In the genomic region with DNA sequence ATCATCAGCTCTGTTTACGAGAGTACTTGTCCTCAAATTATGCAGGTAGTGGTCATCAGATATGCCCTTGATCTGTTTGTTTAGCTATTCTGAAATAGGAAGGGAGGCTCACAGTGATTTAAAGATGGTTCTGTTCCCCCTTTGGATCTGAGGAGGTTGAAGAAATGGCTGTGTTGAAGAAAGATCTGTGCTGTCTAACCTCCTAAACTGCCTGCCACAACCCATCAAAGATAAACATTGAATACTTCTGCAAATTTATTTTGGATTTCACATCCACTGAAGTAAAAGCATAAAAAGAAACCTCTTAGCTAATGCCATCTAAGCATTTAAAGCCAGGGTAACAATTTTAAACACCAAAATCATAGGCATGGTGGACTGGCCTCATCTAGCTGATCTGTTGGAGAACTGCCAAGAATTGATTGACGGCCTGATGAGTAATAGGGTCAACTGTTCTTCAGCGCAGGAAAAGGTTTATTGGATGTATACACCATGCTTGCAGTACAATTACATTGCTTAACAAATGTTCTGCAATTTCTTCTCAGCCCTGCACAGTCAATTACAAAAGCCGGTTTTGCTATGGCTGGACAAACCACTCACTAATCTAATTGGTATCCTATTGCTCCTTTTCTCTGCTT, we compare ENCODE assay signal across 30 cellular contexts.
DNase-seq lines count a peak whose midpoint lies in the region; ATAC-seq, FAIRE-seq and TF ChIP-seq lines count a peak whose summit lies in the region.
"Had no signal": no experiment of that assay in that cellular context is flagged by ENCODE, and none has a peak within 500 bp of the region (broad histone marks: within the 10 kb centered on the region; RNA-seq: fewer than 3 reads in every experiment).

No MANE protein-coding gene starts in this region.

- H3F3A ChIP-seq in PC-3 (ENCODE audit: low read length, unreplicated experiment): no peaks in the 10 kb centered on the region

- H3K9me3 ChIP-seq in HEK293 (ENCODE audit: control insufficient read depth, insufficient read depth, low read depth, low read length) (no peaks in the 10 kb centered on the region; the same call in 1 of the 2 replicates), PC-3 (ENCODE audit: low read length) (no peaks in the 10 kb centered on the region)

- H2AFZ ChIP-seq in PC-3 (ENCODE audit: low read length): no peak overlapping the region
- H2AFZ ChIP-seq: PC-9 had no signal

- POLR2A ChIA-PET in HEK293 (lab: Yijun Ruan, JAX): no interaction called here
- POLR2A ChIA-PET in PC-3 (lab: Charles Lee; ENCODE audit: unreplicated experiment): no interaction called here

- H3K9ac ChIP-seq in PC-3 (ENCODE audit: low read length): no peak overlapping the region

- no TSS peak for BruUV-seq in PC-3 (replicated peaks; lab: Mats Ljungman, UMichigan)

- no peaks in the 10 kb centered on the region for H3K79me2 ChIP-seq in PC-3 (ENCODE audit: low read length)

- CTCF ChIA-PET in HEK293 (lab: Yijun Ruan, JAX) (no interaction called here), PC-3 (lab: Charles Lee) (no interaction called here)

- no peaks in the 10 kb centered on the region for H4K20me1 ChIP-seq in PC-3 (ENCODE audit: low read length)

- H3K27ac ChIP-seq in HEK293 (ENCODE audit: extremely low read depth, low read depth, low read length): no peak overlapping the region
- H3K27ac ChIP-seq in PC-3 (ENCODE audit: low read length): peak overlapping the region; percentile 37
- H3K27ac ChIP-seq: PC-9, thoracic aorta had no signal

- ATAC-seq in PC-3: peak; percentile 76
- ATAC-seq in HG02798 (IDR thresholded peaks at IDR 0.05; ENCODE audit: poor library complexity, unreplicated experiment): no peak
- ATAC-seq: activated naive CD4-positive, alpha-beta T cell treated with anti-CD3 and anti-CD28 coated beads, Interleukin-2, amount 50 U/mL, for 72 hours; activated T-helper 17 cell treated with anti-CD3 and anti-CD28 coated beads, Interleukin-2, amount 50 U/mL, for 72 hours; left cardiac atrium had no signal

- TF ChIP-seq CTCF in HEK293 (tag by site-specific recombination; IDR thresholded peaks at IDR 0.05) (no peak), PC-3 (conservative IDR thresholded peaks at IDR 0.05; ENCODE audit: low read depth, low read length) (no peak), fibroblast of mammary gland (conservative IDR thresholded peaks at IDR 0.05; ENCODE audit: control insufficient read depth, insufficient read depth, low read depth, low read length) (no peak)

- FAIRE-seq in urothelium cell line (lab: Jason Lieb, UNC): no peak
- FAIRE-seq: GM19239 had no signal

- no peaks in the 10 kb centered on the region for H3K9me2 ChIP-seq in PC-3 (replicated peaks; ENCODE audit: low read length)

- H3K27me3 ChIP-seq in PC-3 (ENCODE audit: low read length): no peaks in the 10 kb centered on the region

- H3K36me3 ChIP-seq in HEK293 (ENCODE audit: control insufficient read depth in 2 of 2, insufficient read depth in 1 of 2, low read length in 2 of 2) (peaks cover 19 to 87% of the 10 kb centered on the region in 2 experiments), PC-3 (ENCODE audit: low read depth, low read length) (no peaks in the 10 kb centered on the region)

- no peaks in the 10 kb centered on the region for H3K4me1 ChIP-seq in HEK293 (ENCODE audit: control insufficient read depth, insufficient read depth, low read length)
- H3K4me1 ChIP-seq in PC-3 (ENCODE audit: insufficient read depth, low read length): peaks cover 8% of the 10 kb centered on the region

- H3K4me2 ChIP-seq in PC-3 (ENCODE audit: low read length): 0 out of 2 replicates have a peak overlapping the region, but pooled peaks have one; percentile 16
- H3K4me2 ChIP-seq: PC-9 had no signal

- intact Hi-C loops in PC-3 (cut with micrococcal nuclease): no loop called here

- DNase-seq in COLO668 (lab: John Stamatoyannopoulos, UW; ENCODE audit: unreplicated experiment) (peak; percentile 32), PC-3 (peak; percentile 79), fibroblast of mammary gland (ENCODE audit: low read depth) (peak; percentile 25), urothelium cell line (ENCODE audit: low spot score) (no peak), NCI-H524 treated with DMSO at 0.1 percent for 48 hours (lab: John Stamatoyannopoulos, UW) (no peak)
- DNase-seq: activated CD4-positive, alpha-beta T cell treated with anti-CD3 and anti-CD28 coated beads, Interleukin-2, amount 50 U/mL, for 48 hours; activated CD4-positive, CD25-positive, alpha-beta regulatory T cell; activated CD8-positive, alpha-beta memory T cell treated with anti-CD3 and anti-CD28 coated beads, Interleukin-2, amount 50 U/mL, for 4 hours; aorta; C1 segment of cervical spinal cord; central memory CD4-positive, alpha-beta T cell; head of caudate nucleus; HFFc6; IMR-90; left cardiac atrium; mesendoderm; naive B cell; NCI-H2171 treated with DMSO at 0.1 percent for 48 hours; NCI-H526 treated with DMSO at 0.1 percent for 48 hours; nucleus accumbens; PC-9; SHP77 treated with DMSO at 0.1 percent for 48 hours; stimulated activated CD4-positive, alpha-beta T cell treated with anti-CD3 and anti-CD28 coated beads, Interleukin-2, amount 100 ng/mL, for 48 hours; stimulated activated naive CD4-positive, alpha-beta T cell had no signal

- H3K4me3 ChIP-seq in HEK293 (ENCODE audit: low read depth, low read length): no peak overlapping the region
- H3K4me3 ChIP-seq in PC-3 (ENCODE audit: low read length): no peak overlapping the region
- H3K4me3 ChIP-seq in fibroblast of mammary gland (ENCODE audit: control insufficient read depth, low read depth, low read length): no peak overlapping the region
- H3K4me3 ChIP-seq: PC-9, thoracic aorta had no signal

TF ChIP-seq in HEK293, 187 proteins besides CTCF, POLR2A, EP300 and RAD21 (continues in another document):
- TF ChIP-seq TRIM28 (IDR thresholded peaks at IDR 0.05; ENCODE audit: borderline replicate concordance, low read length) (peak; percentile 39; the same call in 1 of the 2 replicates), ZNF133 (tag by site-specific recombination; IDR thresholded peaks at IDR 0.05) (no peak), OVOL3 (tag by site-specific recombination; IDR thresholded peaks at IDR 0.05) (no peak), ZNF660 (tag by site-specific recombination; IDR thresholded peaks at IDR 0.05) (peak; percentile 52; the same call in 1 of the 2 replicates), ZNF19 (tag by site-specific recombination; IDR thresholded peaks at IDR 0.05; ENCODE audit: low read depth) (no peak), YY2 (tag by site-specific recombination; IDR thresholded peaks at IDR 0.05) (no peak), SP7 (tag by site-specific recombination; IDR thresholded peaks at IDR 0.05) (no peak), ZNF423 (tag by site-specific recombination; IDR thresholded peaks at IDR 0.05) (no peak), ZFHX2 (tag by site-specific recombination; conservative IDR thresholded peaks at IDR 0.05) (no peak)
- TF ChIP-seq, protein P1, sequence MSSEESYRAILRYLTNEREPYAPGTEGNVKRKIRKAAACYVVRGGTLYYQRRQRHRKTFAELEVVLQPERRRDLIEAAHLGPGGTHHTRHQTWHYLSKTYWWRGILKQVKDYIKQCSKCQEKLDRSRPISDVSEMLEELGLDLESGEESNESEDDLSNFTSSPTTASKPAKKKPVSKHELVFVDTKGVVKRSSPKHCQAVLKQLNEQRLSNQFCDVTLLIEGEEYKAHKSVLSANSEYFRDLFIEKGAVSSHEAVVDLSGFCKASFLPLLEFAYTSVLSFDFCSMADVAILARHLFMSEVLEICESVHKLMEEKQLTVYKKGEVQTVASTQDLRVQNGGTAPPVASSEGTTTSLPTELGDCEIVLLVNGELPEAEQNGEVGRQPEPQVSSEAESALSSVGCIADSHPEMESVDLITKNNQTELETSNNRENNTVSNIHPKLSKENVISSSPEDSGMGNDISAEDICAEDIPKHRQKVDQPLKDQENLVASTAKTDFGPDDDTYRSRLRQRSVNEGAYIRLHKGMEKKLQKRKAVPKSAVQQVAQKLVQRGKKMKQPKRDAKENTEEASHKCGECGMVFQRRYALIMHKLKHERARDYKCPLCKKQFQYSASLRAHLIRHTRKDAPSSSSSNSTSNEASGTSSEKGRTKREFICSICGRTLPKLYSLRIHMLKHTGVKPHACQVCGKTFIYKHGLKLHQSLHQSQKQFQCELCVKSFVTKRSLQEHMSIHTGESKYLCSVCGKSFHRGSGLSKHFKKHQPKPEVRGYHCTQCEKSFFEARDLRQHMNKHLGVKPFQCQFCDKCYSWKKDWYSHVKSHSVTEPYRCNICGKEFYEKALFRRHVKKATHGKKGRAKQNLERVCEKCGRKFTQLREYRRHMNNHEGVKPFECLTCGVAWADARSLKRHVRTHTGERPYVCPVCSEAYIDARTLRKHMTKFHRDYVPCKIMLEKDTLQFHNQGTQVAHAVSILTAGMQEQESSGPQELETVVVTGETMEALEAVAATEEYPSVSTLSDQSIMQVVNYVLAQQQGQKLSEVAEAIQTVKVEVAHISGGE (tag by site-specific recombination; conservative IDR thresholded peaks at IDR 0.05; ENCODE audit: low read depth): no peak
- TF ChIP-seq, protein P2, sequence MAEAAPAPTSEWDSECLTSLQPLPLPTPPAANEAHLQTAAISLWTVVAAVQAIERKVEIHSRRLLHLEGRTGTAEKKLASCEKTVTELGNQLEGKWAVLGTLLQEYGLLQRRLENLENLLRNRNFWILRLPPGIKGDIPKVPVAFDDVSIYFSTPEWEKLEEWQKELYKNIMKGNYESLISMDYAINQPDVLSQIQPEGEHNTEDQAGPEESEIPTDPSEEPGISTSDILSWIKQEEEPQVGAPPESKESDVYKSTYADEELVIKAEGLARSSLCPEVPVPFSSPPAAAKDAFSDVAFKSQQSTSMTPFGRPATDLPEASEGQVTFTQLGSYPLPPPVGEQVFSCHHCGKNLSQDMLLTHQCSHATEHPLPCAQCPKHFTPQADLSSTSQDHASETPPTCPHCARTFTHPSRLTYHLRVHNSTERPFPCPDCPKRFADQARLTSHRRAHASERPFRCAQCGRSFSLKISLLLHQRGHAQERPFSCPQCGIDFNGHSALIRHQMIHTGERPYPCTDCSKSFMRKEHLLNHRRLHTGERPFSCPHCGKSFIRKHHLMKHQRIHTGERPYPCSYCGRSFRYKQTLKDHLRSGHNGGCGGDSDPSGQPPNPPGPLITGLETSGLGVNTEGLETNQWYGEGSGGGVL (tag by site-specific recombination; IDR thresholded peaks at IDR 0.05): no peak
- TF ChIP-seq, protein P3, sequence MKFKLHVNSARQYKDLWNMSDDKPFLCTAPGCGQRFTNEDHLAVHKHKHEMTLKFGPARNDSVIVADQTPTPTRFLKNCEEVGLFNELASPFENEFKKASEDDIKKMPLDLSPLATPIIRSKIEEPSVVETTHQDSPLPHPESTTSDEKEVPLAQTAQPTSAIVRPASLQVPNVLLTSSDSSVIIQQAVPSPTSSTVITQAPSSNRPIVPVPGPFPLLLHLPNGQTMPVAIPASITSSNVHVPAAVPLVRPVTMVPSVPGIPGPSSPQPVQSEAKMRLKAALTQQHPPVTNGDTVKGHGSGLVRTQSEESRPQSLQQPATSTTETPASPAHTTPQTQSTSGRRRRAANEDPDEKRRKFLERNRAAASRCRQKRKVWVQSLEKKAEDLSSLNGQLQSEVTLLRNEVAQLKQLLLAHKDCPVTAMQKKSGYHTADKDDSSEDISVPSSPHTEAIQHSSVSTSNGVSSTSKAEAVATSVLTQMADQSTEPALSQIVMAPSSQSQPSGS (tag by site-specific recombination; IDR thresholded peaks at IDR 0.05; ENCODE audit: low read depth): no peak

Comparison
In these comparisons a context has a peak if more than half of its experiments do, and no peak if none do; other contexts are left out.
1. DNase-seq: peak in COLO668 (single experiment), PC-3 (single experiment) and fibroblast of mammary gland (single experiment); none in urothelium cell line (single experiment) and NCI-H524 treated with DMSO at 0.1 percent for 48 hours (single experiment).